30 cellular contexts compared by ENCODE assay signal in the genomic region with DNA sequence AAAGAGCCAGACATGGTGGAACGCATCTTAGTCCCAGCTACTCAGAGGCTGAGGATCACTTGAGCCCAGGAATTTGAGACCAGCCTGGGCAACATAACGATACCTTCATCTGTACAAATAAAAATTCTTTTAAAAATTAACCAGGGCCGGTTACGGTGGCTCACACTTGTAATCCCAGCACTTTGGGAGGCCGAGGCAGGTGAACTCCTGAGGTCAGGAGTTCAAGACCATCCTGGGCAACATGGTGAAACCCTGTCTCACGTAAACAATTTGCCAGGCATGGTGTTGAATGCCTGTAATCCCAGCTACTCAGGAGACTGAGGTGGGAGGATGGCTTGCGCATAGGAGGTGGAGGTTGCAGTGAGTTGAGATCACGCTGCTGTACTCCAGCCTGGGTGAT. TPM values are rescaled to one million over a fixed set of nuclear protein-coding genes. Genes with fewer than 3 reads are reported as not detected.
"Had no signal": no experiment of that assay in that cellular context is flagged by ENCODE, and none has a peak within 500 bp of the region (broad histone marks: within the 10 kb centered on the region; RNA-seq: fewer than 3 reads in every experiment).

No MANE protein-coding gene starts in this region.

- H3K4me3 ChIP-seq: pancreas, prostate gland, skin epidermis, smooth muscle cell, spleen, suprapubic skin, testis, tibial artery, transverse colon, upper lobe of right lung, uterus had no signal

- H3K4me2 ChIP-seq: smooth muscle cell had no signal

- H3K27ac ChIP-seq: neutrophil, pancreas, prostate gland, skin epidermis, spleen, suprapubic skin, testis, tibial artery, transverse colon, upper lobe of right lung, uterus had no signal

- H3K36me3 ChIP-seq: neutrophil, pancreas, prostate gland, spleen, suprapubic skin, tibial artery, transverse colon, upper lobe of right lung, uterus had no signal

- H3K27me3 ChIP-seq: neutrophil, pancreas, spleen, suprapubic skin, testis, tibial artery, transverse colon, upper lobe of right lung, uterus had no signal

- DNase-seq: naive thymus-derived CD8-positive, alpha-beta T cell; nephron progenitor cell; nucleus accumbens; pancreas; right cardiac atrium; spleen; stimulated activated CD4-positive, alpha-beta T cell treated with anti-CD3 and anti-CD28 coated beads, Interleukin-12 subunit alpha, Interleukin-12 subunit beta, amount 100 ng/mL, for 4 hours; stimulated activated CD4-positive, alpha-beta T cell treated with anti-CD3 and anti-CD28 coated beads, Interleukin-1b, Interleukin-23, amount 100 ng/mL, for 48 hours; stimulated activated CD4-positive, alpha-beta T cell treated with anti-CD3 and anti-CD28 coated beads, Interleukin-4, amount 100 ng/mL, for 1 hour; stimulated activated CD4-positive, alpha-beta T cell treated with anti-CD3 and anti-CD28 coated beads, Interleukin-4, amount 100 ng/mL, for 4 hours; stimulated activated CD8-positive, alpha-beta memory T cell treated with anti-CD3 and anti-CD28 coated beads, Interleukin-4, amount 100 ng/mL, for 48 hours; stimulated activated naive CD4-positive, alpha-beta T cell; stimulated activated naive CD8-positive, alpha-beta T cell treated with anti-CD3 and anti-CD28 coated beads, Interleukin-15, amount 100 ng/mL, for 72 hours; stimulated activated naive CD8-positive, alpha-beta T cell treated with anti-CD3 and anti-CD28 coated beads, Interleukin-15, Interleukin-2, amounts not matched to agents 100 U/mL and 50 U/mL, for 24 hours; substantia nigra; testis; tibial artery; transverse colon; upper lobe of right lung; uterus had no signal

- ATAC-seq: naive thymus-derived CD8-positive, alpha-beta T cell; natural killer cell treated with Interleukin-12 subunit alpha and Interleukin-12 subunit beta and Interleukin-15 and Interleukin-18, amount 100 ng/mL, for 72 hours; pancreas; right cardiac atrium; sciatic nerve; stimulated activated memory B cell treated with anti-CD40 and anti-IgM and Interleukin-4, amounts not matched to agents 10 μg/mL and 1 μg/mL and 100 μg/mL, for 72 hours; stimulated activated naive CD8-positive, alpha-beta T cell treated with anti-CD3 and anti-CD28 coated beads, Interleukin-15, amount 100 ng/mL, for 72 hours; stimulated activated naive CD8-positive, alpha-beta T cell treated with anti-CD3 and anti-CD28 coated beads, Interleukin-15, Interleukin-2, amounts not matched to agents 100 U/mL and 50 U/mL, for 24 hours; upper lobe of right lung had no signal

- H3K4me1 ChIP-seq: pancreas, prostate gland, spleen, suprapubic skin, testis, tibial artery, upper lobe of right lung, uterus had no signal

- H3K9me3 ChIP-seq: neutrophil, pancreas, prostate gland, spleen, suprapubic skin, testis, tibial artery, transverse colon, upper lobe of right lung, uterus had no signal

- FAIRE-seq: pancreas had no signal

RNA-seq across cellular contexts. Expression of gene KCNG3, which starts 25.8 kb away (rescaled TPM):
- total RNA-seq: naive thymus-derived CD8-positive, alpha-beta T cell; natural killer cell treated with Interleukin-12 subunit alpha and Interleukin-12 subunit beta and Interleukin-15 and Interleukin-18, amount 100 ng/mL, for 72 hours; neural crest cell; osteocyte; right cardiac atrium; smooth muscle cell had no signal
- polyA plus RNA-seq: naive thymus-derived CD8-positive, alpha-beta T cell; right cardiac atrium; smooth muscle cell; spleen had no signal
